8 cellular contexts compared by ENCODE assay signal in genomic region chr11:27699242-27699925, GRCh38. TPM values are rescaled to one million over a fixed set of nuclear protein-coding genes. Genes with fewer than 3 reads are reported as not detected.
DNase-seq lines count a peak whose midpoint lies in the region; ATAC-seq and TF ChIP-seq lines count a peak whose summit lies in the region.

No MANE protein-coding gene starts in this region.

- no TSS peak for BruUV-seq in mammary epithelial cell (replicated peaks; lab: Mats Ljungman, UMichigan)

- in situ Hi-C loops in mammary epithelial cell (cut with MboI; ENCODE audit: low sequenced_read_pairs in 2 of 2): no loop called here

- H3K27me3 ChIP-seq in HUES64 (ENCODE audit: insufficient read depth, low read length) (peaks cover 49% of the 10 kb centered on the region), mammary epithelial cell (ENCODE audit: insufficient read depth, low read length) (peaks cover 7% of the 10 kb centered on the region), lower lobe of right lung (ENCODE audit: low read depth) (peaks cover 70% of the 10 kb centered on the region)

- intact Hi-C loops in mammary epithelial cell (cut with micrococcal nuclease): loop anchor here (1.0 to 5.0 kb wide), 5 partner anchors 57 to 1635 kb away; no protein-coding TSS in a partner anchor
- intact Hi-C loops in lower lobe of right lung (cut with DNase I): no loop called here

- H3K9ac ChIP-seq in HUES64 (ENCODE audit: low read depth, low read length) (peak overlapping the region; percentile 38; the same call in 1 of the 2 replicates), mammary epithelial cell (ENCODE audit: insufficient read depth, low read length) (no peak overlapping the region)

- H2AFZ ChIP-seq in mammary epithelial cell (ENCODE audit: low read depth, low read length): peak overlapping the region; percentile 90

- H3K36me3 ChIP-seq in HUES64 (ENCODE audit: insufficient read depth, low read length) (no peaks in the 10 kb centered on the region), mammary epithelial cell (ENCODE audit: insufficient read depth, low read length) (no peaks in the 10 kb centered on the region), lower lobe of right lung (no peaks in the 10 kb centered on the region)

- H3K27ac ChIP-seq in HUES64 (ENCODE audit: low read depth, low read length): no peak overlapping the region
- no peak overlapping the region for H3K27ac ChIP-seq in mammary epithelial cell (ENCODE audit: insufficient read depth, low read depth, low read length)
- H3K27ac ChIP-seq in lower lobe of right lung: no peak overlapping the region

- under 1% methylated on average over 30 of the region's 30 CpGs for WGBS in HUES64
- 0% methylated on average over 14 of the region's 30 CpGs for WGBS in mammary epithelial cell (ENCODE audit: low coverage, missing lambda C conversion rate)

- dilution Hi-C loops in mammary epithelial cell (cut with HindIII; ENCODE audit: low sequenced_read_pairs): no loop called here

- peak overlapping the region; percentile 99 for H3K4me2 ChIP-seq in mammary epithelial cell (ENCODE audit: insufficient read depth, low read depth, low read length)

- H3K9me3 ChIP-seq in HUES64 (ENCODE audit: insufficient read depth, low read depth, low read length) (no peaks in the 10 kb centered on the region), mammary epithelial cell (replicated peaks; ENCODE audit: insufficient read depth, low read length) (no peaks in the 10 kb centered on the region), lower lobe of right lung (no peaks in the 10 kb centered on the region)

- CTCF ChIA-PET in mammary epithelial cell (lab: Charles Lee; ENCODE audit: low non-redundant PET): interaction anchor here (0.5 to 1.3 kb wide), 10 partner anchors 18 to 1635 kb away, joined by 3 to 24 read pairs (median 5); no protein-coding TSS in a partner anchor

- H3K4me3 ChIP-seq in HUES64 (ENCODE audit: low read length) (peak overlapping the region; percentile 74), mammary epithelial cell (replicated peaks in 1 of 3; ENCODE audit: insufficient read depth in 1 of 3, low read depth in 2 of 3, low read length in 3 of 3) (peak overlapping the region; percentile 49 to 66 (median 58)), lower lobe of right lung (peak overlapping the region; percentile 58)

- DNase-seq in AG20443 (ENCODE audit: low spot score) (peak; percentile 22), mammary epithelial cell (no peak), lower lobe of right lung (no peak), NCI-H446 (lab: John Stamatoyannopoulos, UW) (no peak), NCI-H2107 (lab: John Stamatoyannopoulos, UW) (no peak)
- DNase-seq in stimulated activated CD4-positive, alpha-beta T cell treated with anti-CD3 and anti-CD28 coated beads, Interleukin-12 subunit alpha, Interleukin-12 subunit beta, amount 100 ng/mL, for 4 hours: no peak

- peaks cover 60% of the 10 kb centered on the region for H3K4me1 ChIP-seq in HUES64 (ENCODE audit: insufficient read depth, low read length)
- peaks cover 23% of the 10 kb centered on the region for H3K4me1 ChIP-seq in mammary epithelial cell (ENCODE audit: insufficient read depth, low read length)
- H3K4me1 ChIP-seq in lower lobe of right lung: peaks cover 31% of the 10 kb centered on the region

- peak; percentile 30 to 40 for ATAC-seq in lower lobe of right lung
- ATAC-seq in HG03280 (IDR thresholded peaks at IDR 0.05; ENCODE audit: unreplicated experiment): no peak

- H4K20me1 ChIP-seq in mammary epithelial cell (ENCODE audit: insufficient read depth, low read length): no peaks in the 10 kb centered on the region

- TF ChIP-seq CTCF in mammary epithelial cell (conservative IDR thresholded peaks at IDR 0.05 in 1 of 2, IDR thresholded peaks at IDR 0.05 in 1 of 2; ENCODE audit: extremely low read depth in 1 of 2, insufficient read depth in 1 of 2, low read depth in 1 of 2, low read length in 2 of 2) (no peak), lower lobe of right lung (IDR thresholded peaks at IDR 0.05) (peak; percentile 17)

- H3K79me2 ChIP-seq in mammary epithelial cell (ENCODE audit: insufficient read depth, low read length): no peaks in the 10 kb centered on the region

RNA-seq across cellular contexts. Expression of gene BDNF, which starts 0.9 kb away (rescaled TPM):
- 1.00 TPM for polyA plus RNA-seq in HUES64 (2013, experiment 1 of 2)
- polyA plus RNA-seq in HUES64 (2013, experiment 2 of 2): 1.2 TPM
- total RNA-seq in mammary epithelial cell (1 to 10 TPM; 1.4 to 2.5 TPM), lower lobe of right lung (3.4 TPM)
- polyA plus RNA-seq in mammary epithelial cell: 0.74 TPM
- 1.3 TPM for polyA minus RNA-seq in mammary epithelial cell
